Comparison of ENCODE assay signal across 1 cellular context in genomic region chr17:76390003-76390421, GRCh38.
TF ChIP-seq lines count a peak whose summit lies in the region.

No MANE protein-coding gene starts in this region.

TF ChIP-seq in HepG2, 621 proteins besides CTCF, POLR2A, EP300 and RAD21 (continued from another document):
- TF ChIP-seq PATZ1 (CRISPR knock-in tag; IDR thresholded peaks at IDR 0.05) (peak; percentile 57; the same call in 1 of the 2 replicates), ZNF775 (CRISPR knock-in tag; IDR thresholded peaks at IDR 0.05; ENCODE audit: borderline replicate concordance) (no peak), IKZF1 (IDR thresholded peaks at IDR 0.05) (no peak), ZC3H4 (CRISPR knock-in tag; IDR thresholded peaks at IDR 0.05; ENCODE audit: borderline replicate concordance) (peak; percentile 63; the same call in 1 of the 2 replicates), MTF1 (CRISPR knock-in tag; IDR thresholded peaks at IDR 0.05) (no peak), GTF2F1 (IDR thresholded peaks at IDR 0.05; ENCODE audit: low read length) (no peak), ZNF687 (CRISPR knock-in tag; IDR thresholded peaks at IDR 0.05) (peak; percentile 52), NONO (IDR thresholded peaks at IDR 0.05) (no peak), NONO (CRISPR knock-in tag; conservative IDR thresholded peaks at IDR 0.05) (0 out of 2 replicates have a peak, but pooled peaks have one; percentile 37), MXI1 (IDR thresholded peaks at IDR 0.05; ENCODE audit: borderline replicate concordance, low read depth, low read length) (0 out of 3 replicates have a peak, but pooled peaks have one; percentile 11), AGO2 (optimal IDR thresholded peaks at IDR 0.05; ENCODE audit: low read depth, low read length) (peak; percentile 88), ZC3H13 (CRISPR knock-in tag; IDR thresholded peaks at IDR 0.05) (peak; percentile 71), ARNT2 (CRISPR knock-in tag; IDR thresholded peaks at IDR 0.05; ENCODE audit: low read depth) (no peak), RELA (CRISPR knock-in tag; IDR thresholded peaks at IDR 0.05) (no peak), TSC22D2 (CRISPR knock-in tag; IDR thresholded peaks at IDR 0.05; ENCODE audit: borderline replicate concordance) (0 out of 2 replicates have a peak, but pooled peaks have one; percentile 43), ZFX (CRISPR knock-in tag; IDR thresholded peaks at IDR 0.05; ENCODE audit: low read depth) (no peak; the same call in 1 of the 2 replicates), PAF1 (CRISPR knock-in tag; IDR thresholded peaks at IDR 0.05) (peak; percentile 73; the same call in 1 of the 2 replicates), SRF (IDR thresholded peaks at IDR 0.05; ENCODE audit: low read depth, low read length) (no peak), ZNF574 (CRISPR knock-in tag; IDR thresholded peaks at IDR 0.05) (no peak), ZKSCAN5 (CRISPR knock-in tag; IDR thresholded peaks at IDR 0.05) (no peak), ZNF605 (CRISPR knock-in tag; IDR thresholded peaks at IDR 0.05) (0 out of 2 replicates have a peak, but pooled peaks have one; percentile 26), SP5 (CRISPR knock-in tag; IDR thresholded peaks at IDR 0.05; ENCODE audit: borderline replicate concordance, low read depth) (0 out of 2 replicates have a peak, but pooled peaks have one; percentile 8)
